ENCODE assay signal across 3 cellular contexts in genomic region chr3:50125541-50126286, GRCh38.
TF ChIP-seq lines count a peak whose summit lies in the region.

No MANE protein-coding gene starts in this region.

TF ChIP-seq in SK-N-SH, 30 proteins besides CTCF, POLR2A, EP300 and RAD21:
- TF ChIP-seq CHD2 (IDR thresholded peaks at IDR 0.05; ENCODE audit: low read length, partially characterized antibody), result peak; percentile 9
- TF ChIP-seq FOXM1 (IDR thresholded peaks at IDR 0.05; ENCODE audit: low read depth), result no peak
TF ChIP-seq in SK-N-SH: peak in this region for 1.

TF ChIP-seq in SK-N-SH treated with all-trans-retinoic acid at 6 μM for 48 hours, 23 proteins besides CTCF, POLR2A, EP300 and RAD21:
- no peak for TF ChIP-seq CSRNP3 (CRISPR knock-in tag; IDR thresholded peaks at IDR 0.05)
- TF ChIP-seq RARB (CRISPR knock-in tag; IDR thresholded peaks at IDR 0.05), result no peak
- no peak for TF ChIP-seq PPARA (CRISPR knock-in tag; IDR thresholded peaks at IDR 0.05; ENCODE audit: borderline replicate concordance)
- no peak for TF ChIP-seq POU6F1 (CRISPR knock-in tag; IDR thresholded peaks at IDR 0.05; ENCODE audit: borderline replicate concordance, low read depth)
- TF ChIP-seq ZNF70 (CRISPR knock-in tag; IDR thresholded peaks at IDR 0.05), result no peak
- no peak for TF ChIP-seq SNAI2 (CRISPR knock-in tag; IDR thresholded peaks at IDR 0.05)
- no peak for TF ChIP-seq TOX (CRISPR knock-in tag; IDR thresholded peaks at IDR 0.05; ENCODE audit: borderline replicate concordance)
- no peak for TF ChIP-seq ZC3H10 (CRISPR knock-in tag; IDR thresholded peaks at IDR 0.05)
- no peak for TF ChIP-seq CSDC2 (CRISPR knock-in tag; IDR thresholded peaks at IDR 0.05)
- TF ChIP-seq CREB5 (CRISPR knock-in tag; IDR thresholded peaks at IDR 0.05; ENCODE audit: low read depth), result no peak
- TF ChIP-seq ZNF565 (CRISPR knock-in tag; conservative IDR thresholded peaks at IDR 0.05; ENCODE audit: low read depth), result no peak
- no peak for TF ChIP-seq OSR1 (CRISPR knock-in tag; IDR thresholded peaks at IDR 0.05)
- TF ChIP-seq ZNF8 (CRISPR knock-in tag; IDR thresholded peaks at IDR 0.05), result no peak
- no peak for TF ChIP-seq TCF4 (CRISPR knock-in tag; IDR thresholded peaks at IDR 0.05; ENCODE audit: borderline replicate concordance)
- TF ChIP-seq ARNTL (CRISPR knock-in tag; IDR thresholded peaks at IDR 0.05; ENCODE audit: borderline replicate concordance, low read depth), result no peak
- TF ChIP-seq ISL1 (CRISPR knock-in tag; IDR thresholded peaks at IDR 0.05), result no peak
- no peak for TF ChIP-seq PATZ1 (CRISPR knock-in tag; IDR thresholded peaks at IDR 0.05; ENCODE audit: borderline replicate concordance)
- TF ChIP-seq ZFP30 (CRISPR knock-in tag; IDR thresholded peaks at IDR 0.05), result no peak
- TF ChIP-seq ZFP3 (CRISPR knock-in tag; IDR thresholded peaks at IDR 0.05), result no peak
TF ChIP-seq in SK-N-SH treated with all-trans-retinoic acid at 6 μM for 48 hours: peak in this region for 0.

TF ChIP-seq in IMR-90, 13 proteins besides CTCF, POLR2A, EP300 and RAD21 (continued from another document):
- TF ChIP-seq ELK1 (IDR thresholded peaks at IDR 0.05; ENCODE audit: borderline replicate concordance, low read depth, low read length) (no peak), BHLHE40 (IDR thresholded peaks at IDR 0.05; ENCODE audit: low read depth, low read length) (no peak), CHD1 (IDR thresholded peaks at IDR 0.05; ENCODE audit: low read depth, low read length) (no peak), RFX5 (IDR thresholded peaks at IDR 0.05; ENCODE audit: low read depth, low read length) (no peak), MAFK (IDR thresholded peaks at IDR 0.05; ENCODE audit: low read depth, low read length) (no peak), RCOR1 (IDR thresholded peaks at IDR 0.05; ENCODE audit: insufficient replicate concordance, low read length) (no peak), USF2 (IDR thresholded peaks at IDR 0.05; ENCODE audit: low read depth, low read length) (no peak), MAZ (IDR thresholded peaks at IDR 0.05; ENCODE audit: borderline replicate concordance, low read depth, low read length) (no peak), SMC3 (IDR thresholded peaks at IDR 0.05; ENCODE audit: low read depth, low read length) (no peak), FOS (IDR thresholded peaks at IDR 0.05; ENCODE audit: low read depth, low read length) (no peak)
